In genomic region chr3:111577798-111578685, GRCh38 we compare ENCODE assay signal across 1 cellular context.
TF ChIP-seq lines count a peak whose summit lies in the region.

No MANE protein-coding gene starts in this region.

TF ChIP-seq in H1, 55 proteins besides CTCF, POLR2A, EP300 and RAD21:
- TF ChIP-seq GTF2F1 (IDR thresholded peaks at IDR 0.05; ENCODE audit: borderline replicate concordance, low read depth, low read length) (no peak), POLR2AphosphoS5 (IDR thresholded peaks at IDR 0.05; ENCODE audit: low read depth, low read length) (no peak), SP1 (IDR thresholded peaks at IDR 0.05; ENCODE audit: low read depth, low read length) (no peak), TAF7 (optimal IDR thresholded peaks at IDR 0.05; ENCODE audit: borderline replicate concordance, low read depth, low read length) (no peak), CTBP2 (IDR thresholded peaks at IDR 0.05; ENCODE audit: borderline replicate concordance, insufficient read depth, insufficient read length, low read length) (no peak), HDAC6 (IDR thresholded peaks at IDR 0.05; ENCODE audit: low read depth, low read length) (no peak)
- TF ChIP-seq, protein P1, sequence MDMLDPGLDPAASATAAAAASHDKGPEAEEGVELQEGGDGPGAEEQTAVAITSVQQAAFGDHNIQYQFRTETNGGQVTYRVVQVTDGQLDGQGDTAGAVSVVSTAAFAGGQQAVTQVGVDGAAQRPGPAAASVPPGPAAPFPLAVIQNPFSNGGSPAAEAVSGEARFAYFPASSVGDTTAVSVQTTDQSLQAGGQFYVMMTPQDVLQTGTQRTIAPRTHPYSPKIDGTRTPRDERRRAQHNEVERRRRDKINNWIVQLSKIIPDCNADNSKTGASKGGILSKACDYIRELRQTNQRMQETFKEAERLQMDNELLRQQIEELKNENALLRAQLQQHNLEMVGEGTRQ (IDR thresholded peaks at IDR 0.05; ENCODE audit: low read length) = no peak
